14 cellular contexts compared by ENCODE assay signal in the genomic region with DNA sequence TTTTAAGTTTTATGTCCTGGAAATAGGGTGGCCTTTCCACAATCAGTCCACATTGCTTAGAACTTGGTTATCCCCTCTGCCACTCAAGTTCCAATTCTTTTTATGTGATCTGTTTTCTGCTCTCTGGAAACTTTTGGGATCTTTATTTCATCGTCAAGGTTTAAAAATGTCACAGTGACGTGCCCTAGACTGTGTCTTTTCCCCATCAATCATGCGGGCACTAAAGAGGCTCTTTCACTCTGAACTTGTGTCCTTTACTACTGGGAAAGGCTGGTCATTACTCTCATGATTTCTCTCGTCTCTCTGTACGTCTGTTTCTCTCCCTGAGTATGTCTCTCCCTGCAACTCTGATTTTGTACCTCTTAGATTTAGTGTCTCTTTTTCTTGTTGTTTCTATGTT.
A peak's percentile ranks its signal among the peaks of the same experiment; 100 is the strongest.
DNase-seq lines count a peak whose midpoint lies in the region; ATAC-seq and TF ChIP-seq lines count a peak whose summit lies in the region.
"Had no signal": no experiment of that assay in that cellular context is flagged by ENCODE, and none has a peak within 500 bp of the region (broad histone marks: within the 10 kb centered on the region; RNA-seq: fewer than 3 reads in every experiment).

No MANE protein-coding gene starts in this region.

- DNase-seq in activated CD4-positive, alpha-beta T cell treated with anti-CD3 and anti-CD28 coated beads, Interleukin-2, amount 10 ng/mL, durations not matched to agents 7 days and 5 days, result no peak
- DNase-seq in activated CD4-positive, alpha-beta T cell treated with anti-CD3 and anti-CD28 coated beads, Interleukin-2, amount 50 U/mL, for 4 hours, result no peak
- DNase-seq in SJSA1 (ENCODE audit: low read depth in 1 of 2, low spot score in 2 of 2) (no peak), COLO829 (ENCODE audit: low spot score) (no peak), RKO (ENCODE audit: low spot score) (no peak)
- DNase-seq in CD4-positive, alpha-beta memory T cell, result no peak
- DNase-seq: activated B cell treated with CpG ODN at 0.5 μM for 24 hours, NCI-H748 treated with DMSO at 0.1 percent for 48 hours, SIG-M5 had no signal

- H3K4me3 Mint-ChIP-seq in activated CD4-positive, alpha-beta T cell treated with anti-CD3 and anti-CD28 coated beads, Interleukin-2, amount 10 ng/mL, durations not matched to agents 7 days and 5 days, result no peak overlapping the region
- no peak overlapping the region for H3K4me3 Mint-ChIP-seq in CD4-positive, alpha-beta memory T cell
- H3K4me3 Mint-ChIP-seq: activated B cell treated with CpG ODN at 0.5 μM for 24 hours; activated CD4-positive, alpha-beta memory T cell treated with anti-CD3 and anti-CD28 coated beads, Interleukin-2, amount 10 ng/mL, durations not matched to agents 7 days and 5 days; effector memory CD8-positive, alpha-beta T cell had no signal

- H3K9ac ChIP-seq in skeletal muscle tissue (ENCODE audit: low read depth in 1 of 3, low read length in 3 of 3), result no peak overlapping the region

- peaks cover 10% of the 10 kb centered on the region for H3K27me3 Mint-ChIP-seq in activated CD4-positive, alpha-beta T cell treated with anti-CD3 and anti-CD28 coated beads, Interleukin-2, amount 10 ng/mL, durations not matched to agents 7 days and 5 days
- no peaks in the 10 kb centered on the region for H3K27me3 Mint-ChIP-seq in CD4-positive, alpha-beta memory T cell
- H3K27me3 Mint-ChIP-seq: activated B cell treated with CpG ODN at 0.5 μM for 24 hours; activated CD4-positive, alpha-beta memory T cell treated with anti-CD3 and anti-CD28 coated beads, Interleukin-2, amount 10 ng/mL, durations not matched to agents 7 days and 5 days had no signal

- intact Hi-C loops in CD4-positive, alpha-beta memory T cell (cut with micrococcal nuclease), result no loop called here

- H3K4me1 ChIP-seq in SJSA1 (replicated peaks) (peaks cover 17% of the 10 kb centered on the region), gastroesophageal sphincter (peaks cover 9 to 47% (median 12%) of the 10 kb centered on the region in 3 donors), skeletal muscle tissue (ENCODE audit: control insufficient read depth in 3 of 3, insufficient read depth in 3 of 3, low read length in 3 of 3) (peaks cover 0 to 9% (median 0%) of the 10 kb centered on the region in 3 donors)
- peaks cover 18% of the 10 kb centered on the region for H3K4me1 ChIP-seq in CD4-positive, alpha-beta memory T cell (ENCODE audit: insufficient read depth, low read length)

- CTCF ChIA-PET in activated CD4-positive, alpha-beta T cell treated with anti-CD3 and anti-CD28 coated beads, Interleukin-2, amount 10 ng/mL, durations not matched to agents 7 days and 5 days (lab: Charles Lee), result no interaction called here
- CTCF ChIA-PET in CD4-positive, alpha-beta memory T cell (lab: Charles Lee; ENCODE audit: partially characterized antibody), result no interaction called here

- H3K9me3 ChIP-seq in SJSA1 (replicated peaks) (no peaks in the 10 kb centered on the region), gastroesophageal sphincter (no peaks in the 10 kb centered on the region), skeletal muscle tissue (ENCODE audit: control insufficient read depth in 3 of 3, low read length in 3 of 3) (no peaks in the 10 kb centered on the region)
- no peaks in the 10 kb centered on the region for H3K9me3 ChIP-seq in CD4-positive, alpha-beta memory T cell (ENCODE audit: control insufficient read depth in 1 of 2, low read length in 2 of 2)

- TF ChIP-seq CTCF in gastroesophageal sphincter (IDR thresholded peaks at IDR 0.05), result no peak

- H3K4me1 Mint-ChIP-seq in activated CD4-positive, alpha-beta T cell treated with anti-CD3 and anti-CD28 coated beads, Interleukin-2, amount 10 ng/mL, durations not matched to agents 7 days and 5 days, result peaks cover 22% of the 10 kb centered on the region
- peaks cover 16 to 27% (median 21%) of the 10 kb centered on the region in 4 donors for H3K4me1 Mint-ChIP-seq in CD4-positive, alpha-beta memory T cell
- H3K4me1 Mint-ChIP-seq: activated B cell treated with CpG ODN at 0.5 μM for 24 hours had no signal

- TF ChIP-seq POLR2A in gastroesophageal sphincter (IDR thresholded peaks at IDR 0.05), result no peak

- H3K27ac Mint-ChIP-seq in activated CD4-positive, alpha-beta T cell treated with anti-CD3 and anti-CD28 coated beads, Interleukin-2, amount 10 ng/mL, durations not matched to agents 7 days and 5 days, result peak overlapping the region; percentile 0
- H3K27ac Mint-ChIP-seq in CD4-positive, alpha-beta memory T cell, result peak overlapping the region in 3 of 7 donors; percentile 2 to 60 (median 7)
- H3K27ac Mint-ChIP-seq: activated B cell treated with CpG ODN at 0.5 μM for 24 hours; activated CD4-positive, alpha-beta memory T cell treated with anti-CD3 and anti-CD28 coated beads, Interleukin-2, amount 10 ng/mL, durations not matched to agents 7 days and 5 days; effector memory CD8-positive, alpha-beta T cell had no signal

- H3K36me3 Mint-ChIP-seq in activated CD4-positive, alpha-beta T cell treated with anti-CD3 and anti-CD28 coated beads, Interleukin-2, amount 10 ng/mL, durations not matched to agents 7 days and 5 days (ENCODE audit: low read depth), result no peaks in the 10 kb centered on the region
- H3K36me3 Mint-ChIP-seq in CD4-positive, alpha-beta memory T cell, result no peaks in the 10 kb centered on the region

- no peak for ATAC-seq in gastroesophageal sphincter

- H3K4me3 ChIP-seq in SJSA1, result no peak overlapping the region
- H3K4me3 ChIP-seq in gastroesophageal sphincter, result no peak overlapping the region
- H3K4me3 ChIP-seq in skeletal muscle tissue (ENCODE audit: low read length in 3 of 3), result no peak overlapping the region
- H3K4me3 ChIP-seq in CD4-positive, alpha-beta memory T cell (ENCODE audit: low read length in 2 of 2), result no peak overlapping the region

- no peaks in the 10 kb centered on the region for H3K27me3 ChIP-seq in SJSA1 (replicated peaks)
- no peaks in the 10 kb centered on the region for H3K27me3 ChIP-seq in gastroesophageal sphincter
- no peaks in the 10 kb centered on the region for H3K27me3 ChIP-seq in skeletal muscle tissue (ENCODE audit: control insufficient read depth in 3 of 3, insufficient read depth in 3 of 3, low read length in 3 of 3)
- no peaks in the 10 kb centered on the region for H3K27me3 ChIP-seq in CD4-positive, alpha-beta memory T cell (ENCODE audit: insufficient read depth, low read length)

- no peak for TF ChIP-seq EP300 in gastroesophageal sphincter (IDR thresholded peaks at IDR 0.05)

- H3K36me3 ChIP-seq in SJSA1 (no peaks in the 10 kb centered on the region), gastroesophageal sphincter (no peaks in the 10 kb centered on the region), skeletal muscle tissue (ENCODE audit: control insufficient read depth in 3 of 3, insufficient read depth in 3 of 3, low read length in 3 of 3) (no peaks in the 10 kb centered on the region)
- H3K36me3 ChIP-seq in CD4-positive, alpha-beta memory T cell (ENCODE audit: insufficient read depth, low read length), result no peaks in the 10 kb centered on the region

- 47% methylated on average over 5 of the region's 5 CpGs; no CpG with 5 or more reads in 1 of the 2 donors for WGBS in gastroesophageal sphincter (ENCODE audit: low coverage in 1 of 2), 2 donors

- H3K27ac ChIP-seq in SJSA1, result 0 out of 2 replicates have a peak overlapping the region, but pooled peaks have one; percentile 16
- H3K27ac ChIP-seq in gastroesophageal sphincter, result peak overlapping the region in 3 of 4 donors; percentile 40 to 61 (median 50)
- H3K27ac ChIP-seq in skeletal muscle tissue (ENCODE audit: low read depth, low read length), result peak overlapping the region; percentile 27
- H3K27ac ChIP-seq in CD4-positive, alpha-beta memory T cell (ENCODE audit: low read depth, low read length), result no peak overlapping the region
- H3K27ac ChIP-seq: 22Rv1 had no signal

- POLR2A ChIA-PET in activated CD4-positive, alpha-beta T cell treated with anti-CD3 and anti-CD28 coated beads, Interleukin-2, amount 10 ng/mL, durations not matched to agents 7 days and 5 days (lab: Charles Lee), result no interaction called here
- POLR2A ChIA-PET in CD4-positive, alpha-beta memory T cell (lab: Charles Lee; ENCODE audit: partially characterized antibody), result interaction anchor here (0.8 to 0.9 kb wide), 2 partner anchors 9 to 192 kb away, joined by 3 to 5 read pairs; no protein-coding TSS in a partner anchor

- peaks cover 4% of the 10 kb centered on the region for H3K9me3 Mint-ChIP-seq in activated CD4-positive, alpha-beta T cell treated with anti-CD3 and anti-CD28 coated beads, Interleukin-2, amount 10 ng/mL, durations not matched to agents 7 days and 5 days
- H3K9me3 Mint-ChIP-seq in CD4-positive, alpha-beta memory T cell, result peaks cover 0 to 7% (median 0%) of the 10 kb centered on the region in 8 donors
- H3K9me3 Mint-ChIP-seq: activated B cell treated with CpG ODN at 0.5 μM for 24 hours; activated CD4-positive, alpha-beta memory T cell treated with anti-CD3 and anti-CD28 coated beads, Interleukin-2, amount 10 ng/mL, durations not matched to agents 7 days and 5 days; effector memory CD8-positive, alpha-beta T cell had no signal
